ENCODE assay signal across 23 cellular contexts in the genomic region with DNA sequence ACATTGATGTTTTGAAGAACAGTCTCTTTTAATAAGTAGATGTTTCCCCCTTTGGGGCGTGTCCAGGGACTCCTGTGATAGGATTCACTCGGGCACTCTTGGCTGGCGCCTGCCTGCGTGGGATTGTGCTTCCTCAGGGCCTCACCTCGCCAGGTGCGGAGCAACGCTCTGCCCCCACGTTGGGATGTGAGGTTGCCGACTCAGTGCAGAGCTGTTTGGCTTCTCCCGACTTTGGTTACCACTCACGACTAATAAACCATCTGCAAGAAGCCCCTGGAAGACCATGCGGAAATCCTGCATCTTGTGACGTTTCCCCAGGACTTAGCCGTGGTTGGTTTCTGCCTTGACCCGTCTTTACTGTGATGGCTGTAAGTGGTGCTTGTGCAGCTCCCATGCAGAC.
"Had no signal": no experiment of that assay in that cellular context is flagged by ENCODE, and none has a peak within 500 bp of the region (broad histone marks: within the 10 kb centered on the region; RNA-seq: fewer than 3 reads in every experiment).

No MANE protein-coding gene starts in this region.

- H3K27ac ChIP-seq: epithelial cell of prostate, esophagus squamous epithelium, gastrocnemius medialis, heart right ventricle, left lung, lower lobe of right lung had no signal

- H3K27me3 ChIP-seq: gastrocnemius medialis, left lung had no signal

- DNase-seq: cortex of kidney; effector CD8-positive, alpha-beta T cell; effector memory CD8-positive, alpha-beta T cell; endodermal cell; erythroblast; esophagus squamous epithelium; foreskin fibroblast; gastrocnemius medialis; glutamatergic neuron; head of caudate nucleus; heart right ventricle; hypothalamus; left cardiac atrium; left lung; left ventricle myocardium superior; lower lobe of right lung; mesenchymal stem cell; mucosa of descending colon; naive B cell had no signal

- ATAC-seq: effector memory CD8-positive, alpha-beta T cell; esophagus mucosa; gastrocnemius medialis; heart right ventricle; left cardiac atrium; left lung; left ventricle myocardium superior; lower lobe of right lung; mucosa of descending colon had no signal

- H3K9me3 ChIP-seq: esophagus squamous epithelium, gastrocnemius medialis, left lung, lower lobe of right lung, mucosa of descending colon had no signal

- H3K4me3 Mint-ChIP-seq: dendritic cell treated with granulocyte-macrophage colony-stimulating factor and Interleukin-4, amounts not matched to agents 40 ng/mL and 50 ng/mL, for 4 days; effector memory CD8-positive, alpha-beta T cell; endodermal cell; mesothelial cell of epicardium; naive B cell had no signal

- H3K36me3 ChIP-seq: esophagus squamous epithelium, gastrocnemius medialis, left lung, lower lobe of right lung had no signal

- H3K9me3 Mint-ChIP-seq: effector memory CD8-positive, alpha-beta T cell had no signal

- H3K4me3 ChIP-seq: esophagus squamous epithelium, gastrocnemius medialis, heart right ventricle, left lung, lower lobe of right lung, mucosa of descending colon had no signal

- H3K27me3 Mint-ChIP-seq: dendritic cell treated with granulocyte-macrophage colony-stimulating factor and Interleukin-4, amounts not matched to agents 40 ng/mL and 50 ng/mL, for 4 days had no signal

- H3K4me1 ChIP-seq: heart right ventricle, left lung, lower lobe of right lung had no signal

- H3K4me1 Mint-ChIP-seq: endodermal cell, naive B cell had no signal

- H3K27ac Mint-ChIP-seq: dendritic cell treated with granulocyte-macrophage colony-stimulating factor and Interleukin-4, amounts not matched to agents 40 ng/mL and 50 ng/mL, for 4 days; effector memory CD8-positive, alpha-beta T cell; endodermal cell; mesothelial cell of epicardium; naive B cell had no signal
